26 cellular contexts compared by ENCODE assay signal in the genomic region with DNA sequence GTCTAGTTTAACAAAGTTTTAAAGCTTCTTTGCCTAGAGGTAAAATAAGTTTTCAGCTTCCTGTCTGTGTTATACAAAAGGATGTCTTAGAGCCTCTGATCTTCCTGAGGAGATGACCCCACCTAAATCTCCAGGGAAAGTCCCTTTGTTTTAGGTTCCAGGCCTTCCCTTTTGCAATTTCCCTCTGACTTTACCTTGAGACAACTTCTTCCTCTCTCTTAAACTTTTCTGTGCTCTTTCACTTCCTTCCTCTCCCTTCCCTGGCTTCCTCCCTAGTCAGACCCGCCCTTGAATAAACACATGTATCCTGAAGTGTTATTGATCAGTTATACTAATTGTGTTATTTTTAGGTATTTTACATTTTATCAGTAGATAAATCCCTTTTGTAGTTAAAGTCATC.
"Had no signal": no experiment of that assay in that cellular context is flagged by ENCODE, and none has a peak within 500 bp of the region (broad histone marks: within the 10 kb centered on the region; RNA-seq: fewer than 3 reads in every experiment).

No MANE protein-coding gene starts in this region.

- H3K27ac Mint-ChIP-seq: activated naive CD8-positive, alpha-beta T cell treated with anti-CD3 and anti-CD28 coated beads, Interleukin-2, amount 50 U/mL, for 24 hours; activated T-helper 2 cell treated with anti-CD3 and anti-CD28 coated beads, Interferon-gamma antibody, Interleukin-2, Interleukin-4, amounts not matched to agents 10 μg/mL and 5 μg/mL and 100 μg/mL, durations not matched to agents 14 hours and 24 hours and 36 hours; endodermal cell; stimulated activated naive CD8-positive, alpha-beta T cell treated with anti-CD3 and anti-CD28 coated beads, Interleukin-15, Interleukin-2, amounts not matched to agents 100 ng/mL and 50 ng/mL, for 24 hours; T-helper 2 cell treated with Interferon-gamma antibody and Interleukin-4, amounts not matched to agents 5 μg/mL and 100 μg/mL, for 36 hours had no signal

- H3K4me1 Mint-ChIP-seq: endodermal cell had no signal

- H3K4me1 ChIP-seq: parathyroid adenoma, thyroid gland had no signal

- H3K27me3 ChIP-seq: cardiac muscle cell, gastroesophageal sphincter, thyroid gland had no signal

- H3K4me3 ChIP-seq: cardiac muscle cell, gastroesophageal sphincter, mucosa of descending colon, thyroid gland had no signal

- H3K36me3 ChIP-seq: cardiac muscle cell, gastroesophageal sphincter, thyroid gland had no signal

- H3K4me3 Mint-ChIP-seq: activated naive CD8-positive, alpha-beta T cell treated with anti-CD3 and anti-CD28 coated beads, Interleukin-2, amount 50 U/mL, for 24 hours; activated T-cell treated with anti-CD3 and anti-CD28 coated beads, Interleukin-2, amount 50 U/mL, for 4 hours; endodermal cell; stimulated activated naive CD8-positive, alpha-beta T cell treated with anti-CD3 and anti-CD28 coated beads, Interleukin-15, Interleukin-2, amounts not matched to agents 100 ng/mL and 50 ng/mL, for 24 hours; T-helper 2 cell treated with Interferon-gamma antibody and Interleukin-4, amounts not matched to agents 5 μg/mL and 100 μg/mL, for 36 hours had no signal

- ATAC-seq: activated naive CD8-positive, alpha-beta T cell treated with anti-CD3 and anti-CD28 coated beads, Interleukin-2, amount 50 U/mL, for 24 hours; gastroesophageal sphincter; mucosa of descending colon had no signal

- H3K27me3 Mint-ChIP-seq: activated naive CD8-positive, alpha-beta T cell treated with anti-CD3 and anti-CD28 coated beads, Interleukin-2, amount 50 U/mL, for 24 hours; stimulated activated naive CD8-positive, alpha-beta T cell treated with anti-CD3 and anti-CD28 coated beads, Interleukin-15, Interleukin-2, amounts not matched to agents 100 ng/mL and 50 ng/mL, for 24 hours had no signal

- H3K9me3 ChIP-seq: gastroesophageal sphincter, mucosa of descending colon, thyroid gland had no signal

- H3K79me2 ChIP-seq: parathyroid adenoma had no signal

- H3K9me3 Mint-ChIP-seq: activated naive CD8-positive, alpha-beta T cell treated with anti-CD3 and anti-CD28 coated beads, Interleukin-2, amount 50 U/mL, for 24 hours; activated T-cell treated with anti-CD3 and anti-CD28 coated beads, Interleukin-2, amount 50 U/mL, for 4 hours; activated T-helper 2 cell treated with anti-CD3 and anti-CD28 coated beads, Interferon-gamma antibody, Interleukin-2, Interleukin-4, amounts not matched to agents 10 μg/mL and 5 μg/mL and 100 μg/mL, durations not matched to agents 14 hours and 24 hours and 36 hours; endodermal cell; T-helper 2 cell treated with Interferon-gamma antibody and Interleukin-4, amounts not matched to agents 5 μg/mL and 100 μg/mL, for 36 hours had no signal

- H2AFZ ChIP-seq: parathyroid adenoma had no signal

- H3K27ac ChIP-seq: cardiac muscle cell, epithelial cell of prostate, gastroesophageal sphincter, parathyroid adenoma, thyroid gland had no signal

- DNase-seq: activated CD4-positive, alpha-beta T cell treated with anti-CD3 and anti-CD28 coated beads for 1 hour; activated CD4-positive, alpha-beta T cell treated with anti-CD3 and anti-CD28 coated beads, Interleukin-2, amount 50 U/mL, for 4 hours; activated CD8-positive, alpha-beta memory T cell treated with anti-CD3 and anti-CD28 coated beads for 24 hours; activated CD8-positive, alpha-beta memory T cell treated with anti-CD3 and anti-CD28 coated beads, Interleukin-2, amount 50 U/mL, for 4 hours; activated naive CD4-positive, alpha-beta T cell; activated naive CD8-positive, alpha-beta T cell treated with anti-CD3 and anti-CD28 coated beads, Interleukin-2, amount 50 U/mL, for 24 hours; activated T-cell treated with anti-CD3 and anti-CD28 coated beads, Interleukin-2, amount 50 U/mL, for 4 hours; cortex of kidney; endodermal cell; head of caudate nucleus; hypothalamus; mesendoderm; mucosa of descending colon; nucleus accumbens; right cardiac atrium; stimulated activated CD4-positive, alpha-beta T cell treated with anti-CD3 and anti-CD28 coated beads, Interleukin-12 subunit alpha, Interleukin-12 subunit beta, amount 100 ng/mL, for 4 hours; stimulated activated CD4-positive, alpha-beta T cell treated with anti-CD3 and anti-CD28 coated beads, Interleukin-4, amount 100 ng/mL, for 4 hours; substantia nigra; thyroid gland had no signal
